Comparison of ENCODE assay signal across 11 cellular contexts in the genomic region with DNA sequence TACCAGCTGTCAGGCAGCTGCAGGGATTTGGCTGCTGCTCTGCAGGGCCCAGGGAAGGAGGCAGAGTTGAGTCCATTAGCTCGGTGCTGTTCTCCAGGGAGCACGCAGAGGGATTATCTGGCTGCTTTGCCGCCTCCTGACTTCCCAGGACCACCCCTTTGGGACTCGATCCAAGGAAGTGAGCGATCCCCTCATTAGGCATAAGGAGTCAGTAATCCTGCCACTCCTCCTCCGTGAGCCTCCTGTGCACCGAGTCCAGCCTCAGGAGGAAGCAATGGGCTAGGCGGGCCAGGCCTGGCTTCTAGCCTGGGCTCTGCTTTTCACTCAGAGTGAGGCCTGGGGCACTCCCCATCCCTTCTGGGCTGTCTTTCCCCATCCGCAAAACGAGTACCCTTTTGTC.
A peak's percentile ranks its signal among the peaks of the same experiment; 100 is the strongest.
DNase-seq lines count a peak whose midpoint lies in the region; ATAC-seq and TF ChIP-seq lines count a peak whose summit lies in the region.
"Had no signal": no experiment of that assay in that cellular context is flagged by ENCODE, and none has a peak within 500 bp of the region (broad histone marks: within the 10 kb centered on the region; RNA-seq: fewer than 3 reads in every experiment).

No MANE protein-coding gene starts in this region.

- no peaks in the 10 kb centered on the region for H3K9me3 ChIP-seq in ovary
- no peaks in the 10 kb centered on the region for H3K9me3 ChIP-seq in Karpas-422 (ENCODE audit: low read length)
- H3K9me3 ChIP-seq: esophagus muscularis mucosa, SJSA1 had no signal

- no peak overlapping the region for H2AFZ ChIP-seq in Karpas-422 (ENCODE audit: low read length)

- no peak for TF ChIP-seq EP300 in ovary (IDR thresholded peaks at IDR 0.05)

- H3K27me3 ChIP-seq in ovary, result no peaks in the 10 kb centered on the region
- no peaks in the 10 kb centered on the region for H3K27me3 ChIP-seq in Karpas-422 (ENCODE audit: low read length)
- H3K27me3 ChIP-seq: esophagus muscularis mucosa, SJSA1 had no signal

- ATAC-seq in GM21529 (IDR thresholded peaks at IDR 0.05; ENCODE audit: unreplicated experiment) (no peak), GM19397 (IDR thresholded peaks at IDR 0.05; ENCODE audit: unreplicated experiment) (no peak)

- TF ChIP-seq POLR2A in ovary (IDR thresholded peaks at IDR 0.05), result no peak

- H3K9ac ChIP-seq in Karpas-422 (ENCODE audit: low read length), result no peak overlapping the region

- no peaks in the 10 kb centered on the region for H3K79me2 ChIP-seq in Karpas-422 (ENCODE audit: low read length)

- H3K4me3 ChIP-seq in ovary, result no peak overlapping the region
- no peak overlapping the region for H3K4me3 ChIP-seq in Karpas-422 (ENCODE audit: low read length)
- H3K4me3 ChIP-seq: esophagus muscularis mucosa, SJSA1 had no signal

- no peaks in the 10 kb centered on the region for H3K36me3 ChIP-seq in ovary
- no peaks in the 10 kb centered on the region for H3K36me3 ChIP-seq in Karpas-422 (ENCODE audit: insufficient read depth, low read length)
- H3K36me3 ChIP-seq: esophagus muscularis mucosa, SJSA1 had no signal

- no peaks in the 10 kb centered on the region for H3K9me2 ChIP-seq in Karpas-422 (replicated peaks; ENCODE audit: insufficient read depth, low read length)

- 22 to 32% (median 31%) methylated on average over 10 of the region's 10 CpGs for WGBS in ovary, 3 donors

- no peak for TF ChIP-seq CTCF in ovary (IDR thresholded peaks at IDR 0.05)

- H4K20me1 ChIP-seq in Karpas-422 (ENCODE audit: insufficient read depth, low read depth, low read length), result no peaks in the 10 kb centered on the region

- H3K4me1 ChIP-seq in ovary (ENCODE audit: insufficient read depth) (peaks cover 6% of the 10 kb centered on the region), Karpas-422 (ENCODE audit: low read length) (no peaks in the 10 kb centered on the region)

- peak overlapping the region in 1 of 2 donors; percentile 41 for H3K27ac ChIP-seq in ovary
- H3K27ac ChIP-seq in Karpas-422 (ENCODE audit: low read length), result no peak overlapping the region
- H3K27ac ChIP-seq: esophagus muscularis mucosa, SJSA1, VCaP had no signal

- intact Hi-C loops in ovary (cut with DNase I), result no loop called here

- DNase-seq in DMS79 treated with DMSO at 0.1 percent for 48 hours (lab: John Stamatoyannopoulos, UW) (peak; percentile 55), NCI-H2029 (lab: John Stamatoyannopoulos, UW) (peak; percentile 59), dermis blood vessel endothelial cell (peak; percentile 21), ovary (peak; percentile 63 to 72 (median 67)), Karpas-422 (no peak), cerebellar cortex (ENCODE audit: low spot score) (no peak)

- no peak overlapping the region for H3K4me2 ChIP-seq in Karpas-422 (ENCODE audit: low read depth, low read length, poor library complexity, severe bottlenecking)

Comparison
In these comparisons a context has a peak if more than half of its experiments do, and no peak if none do; other contexts are left out.
1. DNase-seq: peak in DMS79 treated with DMSO at 0.1 percent for 48 hours (single experiment), NCI-H2029 (single experiment), dermis blood vessel endothelial cell (single experiment) and ovary (5 of 5); none in Karpas-422 (single experiment) and cerebellar cortex (single experiment).